19 cellular contexts compared by ENCODE assay signal in the genomic region with DNA sequence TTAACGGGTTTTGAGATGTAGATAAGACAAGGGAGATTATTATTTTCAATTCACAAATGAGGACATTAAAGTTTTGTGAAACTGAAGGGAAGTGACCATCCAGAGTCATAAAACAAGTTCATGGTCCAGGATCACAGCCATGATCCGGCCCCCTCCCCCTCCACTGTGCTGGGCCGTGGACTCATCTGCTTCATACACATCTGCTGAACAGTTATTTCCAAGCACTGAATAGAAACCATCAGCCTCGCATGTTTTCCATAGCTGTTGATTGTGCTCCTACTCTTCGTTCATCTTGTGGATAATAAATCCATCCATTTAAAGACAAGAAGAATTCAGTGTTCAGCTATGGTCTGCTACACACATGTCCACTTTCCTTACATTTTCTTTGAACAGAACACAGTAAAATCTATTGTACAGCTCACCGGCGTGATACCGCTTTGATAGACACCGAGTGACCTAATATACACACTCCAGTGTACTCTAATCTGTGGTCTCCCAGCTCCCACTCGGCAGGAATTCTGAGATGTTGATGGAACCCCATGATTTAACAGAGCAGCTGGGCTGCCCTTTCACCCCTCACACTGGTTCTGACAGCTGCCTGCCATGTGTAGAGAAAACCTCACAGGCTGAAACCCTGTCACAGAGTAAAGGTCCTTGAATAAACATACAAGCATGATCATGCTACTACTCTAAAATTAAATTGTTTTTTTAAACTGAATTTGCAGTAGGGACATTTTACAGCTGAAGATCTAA.
DNase-seq lines count a peak whose midpoint lies in the region; ATAC-seq, FAIRE-seq and TF ChIP-seq lines count a peak whose summit lies in the region.
"Had no signal": no experiment of that assay in that cellular context is flagged by ENCODE, and none has a peak within 500 bp of the region (broad histone marks: within the 10 kb centered on the region; RNA-seq: fewer than 3 reads in every experiment).

No MANE protein-coding gene starts in this region.

- peaks cover 19% of the 10 kb centered on the region for H3K36me3 Mint-ChIP-seq in nephron progenitor cell (ENCODE audit: low read depth)
- H3K36me3 Mint-ChIP-seq: activated CD4-positive, alpha-beta memory T cell treated with anti-CD3 and anti-CD28 coated beads for 36 hours had no signal

- H3K36me3 ChIP-seq in brain microvascular endothelial cell (replicated peaks) (no peaks in the 10 kb centered on the region), PC-3 (ENCODE audit: low read depth, low read length) (no peaks in the 10 kb centered on the region)
- H3K36me3 ChIP-seq: esophagus muscularis mucosa, left lung had no signal

- H3K9me3 ChIP-seq in PC-3 (ENCODE audit: low read length): no peaks in the 10 kb centered on the region
- H3K9me3 ChIP-seq: esophagus muscularis mucosa, left lung had no signal

- in situ Hi-C loops in brain microvascular endothelial cell (cut with HindIII; ENCODE audit: low pct_ligation_motif_present, low sequenced_read_pairs): no loop called here

- ATAC-seq in PC-3: no peak
- no peak for ATAC-seq in GM19397 (IDR thresholded peaks at IDR 0.05; ENCODE audit: unreplicated experiment)
- ATAC-seq: left lung, Panc1 had no signal

- H3K4me3 ChIP-seq in brain microvascular endothelial cell (ENCODE audit: low read depth, low read length): no peak overlapping the region
- H3K4me3 ChIP-seq in PC-3 (ENCODE audit: low read length): no peak overlapping the region
- H3K4me3 ChIP-seq: esophagus muscularis mucosa, left lung had no signal

- BruUV-seq in PC-3 (replicated peaks; lab: Mats Ljungman, UMichigan): no TSS peak

- peak overlapping the region; percentile 73 for H3K27ac Mint-ChIP-seq in nephron progenitor cell
- H3K27ac Mint-ChIP-seq: activated CD4-positive, alpha-beta memory T cell treated with anti-CD3 and anti-CD28 coated beads for 36 hours; dendritic cell treated with granulocyte-macrophage colony-stimulating factor and Interleukin-4, amounts not matched to agents 40 ng/mL and 50 ng/mL, for 4 days had no signal

- POLR2A ChIA-PET in PC-3 (lab: Charles Lee; ENCODE audit: unreplicated experiment): no interaction called here

- no peak overlapping the region for H3K4me3 Mint-ChIP-seq in nephron progenitor cell
- H3K4me3 Mint-ChIP-seq: activated CD4-positive, alpha-beta memory T cell treated with anti-CD3 and anti-CD28 coated beads for 36 hours; dendritic cell treated with granulocyte-macrophage colony-stimulating factor and Interleukin-4, amounts not matched to agents 40 ng/mL and 50 ng/mL, for 4 days had no signal

- H3K27me3 Mint-ChIP-seq in nephron progenitor cell (ENCODE audit: low read depth, poor library complexity): no peaks in the 10 kb centered on the region
- H3K27me3 Mint-ChIP-seq: activated CD4-positive, alpha-beta memory T cell treated with anti-CD3 and anti-CD28 coated beads for 36 hours; dendritic cell treated with granulocyte-macrophage colony-stimulating factor and Interleukin-4, amounts not matched to agents 40 ng/mL and 50 ng/mL, for 4 days had no signal

- TF ChIP-seq CTCF in brain microvascular endothelial cell (IDR thresholded peaks at IDR 0.05; ENCODE audit: low read depth, low read length, missing control alignments) (no peak), nephron progenitor cell (IDR thresholded peaks at IDR 0.05) (no peak), PC-3 (conservative IDR thresholded peaks at IDR 0.05; ENCODE audit: low read depth, low read length) (no peak)

- peaks cover 14% of the 10 kb centered on the region for H3K9me3 Mint-ChIP-seq in nephron progenitor cell
- H3K9me3 Mint-ChIP-seq: activated CD4-positive, alpha-beta memory T cell treated with anti-CD3 and anti-CD28 coated beads for 36 hours; dendritic cell treated with granulocyte-macrophage colony-stimulating factor and Interleukin-4, amounts not matched to agents 40 ng/mL and 50 ng/mL, for 4 days had no signal

- H3K4me1 ChIP-seq in PC-3 (ENCODE audit: insufficient read depth, low read length): peaks cover 15% of the 10 kb centered on the region

- intact Hi-C loops in PC-3 (cut with micrococcal nuclease): no loop called here

- CTCF ChIA-PET in PC-3 (lab: Charles Lee): no interaction called here

- H3K4me2 ChIP-seq in PC-3 (ENCODE audit: low read length): no peak overlapping the region

- DNase-seq in EL (peak; percentile 40), NCI-H1417 treated with DMSO at 0.1 percent for 48 hours (lab: John Stamatoyannopoulos, UW) (peak; percentile 4), brain microvascular endothelial cell (peak; percentile 3), nephron progenitor cell (peak; percentile 37), PC-3 (no peak), frontal cortex (ENCODE audit: low spot score in 2 of 2) (no peak), COR-L47 (lab: John Stamatoyannopoulos, UW) (no peak)
- DNase-seq: activated CD4-positive, alpha-beta memory T cell treated with anti-CD3 and anti-CD28 coated beads for 36 hours; hippocampal formation; KG1; left lung; NCI-H1105 treated with DMSO at 0.1 percent for 48 hours; NCI-H526; SW 1271 had no signal

- no peaks in the 10 kb centered on the region for H3F3A ChIP-seq in PC-3 (ENCODE audit: low read length, unreplicated experiment)

- H3K27ac ChIP-seq in brain microvascular endothelial cell (no peak overlapping the region), PC-3 (ENCODE audit: low read length) (no peak overlapping the region)
- H3K27ac ChIP-seq: esophagus muscularis mucosa, left lung had no signal

- no peak overlapping the region for H3K9ac ChIP-seq in PC-3 (ENCODE audit: low read length)

- no peaks in the 10 kb centered on the region for H4K20me1 ChIP-seq in PC-3 (ENCODE audit: low read length)

- no peak for FAIRE-seq in frontal cortex (lab: Jason Lieb, UNC)
- FAIRE-seq: D721Med had no signal

- H3K4me1 Mint-ChIP-seq in nephron progenitor cell: peaks cover 18% of the 10 kb centered on the region

- H2AFZ ChIP-seq in PC-3 (ENCODE audit: low read length): no peak overlapping the region

- H3K27me3 ChIP-seq in brain microvascular endothelial cell (replicated peaks) (no peaks in the 10 kb centered on the region), PC-3 (ENCODE audit: low read length) (no peaks in the 10 kb centered on the region)
- H3K27me3 ChIP-seq: esophagus muscularis mucosa, left lung had no signal

- H3K9me2 ChIP-seq in PC-3 (replicated peaks; ENCODE audit: low read length): no peaks in the 10 kb centered on the region

- H3K79me2 ChIP-seq in PC-3 (ENCODE audit: low read length): no peaks in the 10 kb centered on the region

Comparison
In these comparisons a context has a peak if more than half of its experiments do, and no peak if none do; other contexts are left out.
1. DNase-seq: peak in EL (single experiment), NCI-H1417 treated with DMSO at 0.1 percent for 48 hours (single experiment), brain microvascular endothelial cell (single experiment) and nephron progenitor cell (single experiment); none in PC-3 (single experiment), frontal cortex (0 of 2) and COR-L47 (single experiment).